Comparison of ENCODE assay signal across 9 cellular contexts in genomic region chr2:127490283-127490682, GRCh38. TPM values are rescaled to one million over a fixed set of nuclear protein-coding genes. Genes with fewer than 3 reads are reported as not detected.
"Had no signal": no experiment of that assay in that cellular context is flagged by ENCODE, and none has a peak within 500 bp of the region (broad histone marks: within the 10 kb centered on the region; RNA-seq: fewer than 3 reads in every experiment).

No MANE protein-coding gene starts in this region.

- H3K27ac Mint-ChIP-seq: HFFc6 had no signal

- ATAC-seq: HCT116, K562 had no signal

- H3K4me3 ChIP-seq: GM23248, HAP-1, K562 had no signal

- H3K4me3 Mint-ChIP-seq: HFFc6 had no signal

- H3K9me3 ChIP-seq: HAP-1 had no signal

- H3K9me3 Mint-ChIP-seq: HFFc6 had no signal

- H3K4me1 ChIP-seq: HAP-1 had no signal

- H3K27ac ChIP-seq: GM23248 had no signal

- DNase-seq: GM23248, GOT3, H7, HFFc6, IMR-90 had no signal

- FAIRE-seq: HTR-8/SVneo, K562 had no signal

RNA-seq across cellular contexts. Expression of gene MYO7B, which starts 45.2 kb away (rescaled TPM):
- total RNA-seq: GM23248, H7, K562 had no signal
- polyA plus RNA-seq: GM23248 had no signal
